ENCODE assay signal across 12 cellular contexts in the genomic region with DNA sequence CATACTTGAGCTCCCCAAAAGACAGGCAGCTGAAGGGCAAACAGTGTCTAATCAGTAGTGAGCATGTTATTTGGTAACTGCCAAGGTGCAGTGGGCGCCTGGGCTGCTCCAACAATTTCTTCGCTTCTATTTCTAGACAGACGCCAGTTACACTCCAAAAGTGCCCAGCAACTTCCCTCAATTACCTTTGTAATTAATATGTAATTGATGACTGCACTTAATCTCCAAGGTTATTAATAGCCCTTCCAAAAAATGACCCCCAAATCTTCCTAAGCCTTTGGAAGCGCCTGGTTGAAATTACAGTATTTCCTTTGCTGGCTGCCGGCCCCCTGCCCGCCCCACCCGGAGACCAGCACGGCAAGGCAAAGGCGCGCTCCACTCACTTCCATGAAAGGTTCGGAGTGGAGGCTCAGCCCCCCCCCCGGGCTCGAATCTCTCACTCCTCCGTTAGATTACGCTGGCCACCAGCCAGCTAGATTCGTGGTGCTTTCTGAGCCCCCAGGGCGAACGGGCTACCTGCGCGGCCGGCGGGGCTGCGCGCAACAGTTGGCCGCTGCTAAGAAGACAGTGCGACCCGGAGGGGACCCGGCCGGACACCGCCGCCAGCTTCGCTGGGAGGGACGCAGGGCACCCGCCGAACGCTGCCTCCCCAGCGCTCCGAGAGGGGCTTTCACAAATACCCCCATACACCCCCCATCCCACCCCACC. TPM values are rescaled to one million over a fixed set of nuclear protein-coding genes. Genes with fewer than 3 reads are reported as not detected.
DNase-seq lines count a peak whose midpoint lies in the region; ATAC-seq and TF ChIP-seq lines count a peak whose summit lies in the region.
"Had no signal": no experiment of that assay in that cellular context is flagged by ENCODE, and none has a peak within 500 bp of the region (broad histone marks: within the 10 kb centered on the region; RNA-seq: fewer than 3 reads in every experiment).

No MANE protein-coding gene starts in this region.

- H3K4me1 ChIP-seq in iPS-20b (ENCODE audit: insufficient read depth, low read length), result peaks cover 33% of the 10 kb centered on the region
- H3K4me1 ChIP-seq in gastrocnemius medialis, result peaks cover 0 to 11% of the 10 kb centered on the region in 2 donors
- H3K4me1 ChIP-seq: testis had no signal

- peak; percentile 69 for DNase-seq in H7
- DNase-seq in gastrocnemius medialis, result peak in 1 of 2 donors; percentile 9
- no peak for DNase-seq in immature natural killer cell
- DNase-seq in NCI-H1436 treated with DMSO at 0.1 percent for 48 hours (lab: John Stamatoyannopoulos, UW), result no peak
- DNase-seq in dedifferentiated amniotic fluid mesenchymal stem cell (ENCODE audit: extremely low spot score), result no peak
- DNase-seq: activated CD4-positive, alpha-beta T cell treated with anti-CD3 and anti-CD28 coated beads for 36 hours; DMS79; Karpas-422; testis had no signal

- no peaks in the 10 kb centered on the region for H3K9me3 ChIP-seq in iPS-20b (ENCODE audit: insufficient read depth, low read depth, low read length)
- H3K9me3 ChIP-seq in gastrocnemius medialis, result no peaks in the 10 kb centered on the region
- H3K9me3 ChIP-seq: testis had no signal

- in situ Hi-C loops in gastrocnemius medialis (cut with MboI; ENCODE audit: low sequenced_read_pairs in 4 of 4), result no loop called here

- H3K4me3 Mint-ChIP-seq in brain, result peak overlapping the region; percentile 87 to 94 (median 93)
- H3K4me3 Mint-ChIP-seq in immature natural killer cell, result no peak overlapping the region
- H3K4me3 Mint-ChIP-seq: activated CD4-positive, alpha-beta T cell treated with anti-CD3 and anti-CD28 coated beads for 36 hours had no signal

- TF ChIP-seq CTCF in brain (conservative IDR thresholded peaks at IDR 0.05), result no peak
- no peak for TF ChIP-seq CTCF in gastrocnemius medialis (IDR thresholded peaks at IDR 0.05 in 4 of 5, conservative IDR thresholded peaks at IDR 0.05 in 1 of 5)

- H3K36me3 Mint-ChIP-seq in brain (peaks cover 4% of the 10 kb centered on the region), immature natural killer cell (peaks cover 0 to 5% (median 0%) of the 10 kb centered on the region in 3 donors)

- intact Hi-C loops in gastrocnemius medialis (cut with DNase I; ENCODE audit: low total_unique reads), result loop anchor here (5.0 to 10.0 kb wide), 2 partner anchors 41 to 131 kb away; no protein-coding TSS in a partner anchor

- H3K9me3 Mint-ChIP-seq in brain (no peaks in the 10 kb centered on the region), immature natural killer cell (no peaks in the 10 kb centered on the region)

- H3K27me3 ChIP-seq in H7 (ENCODE audit: control insufficient read depth, insufficient read depth, low read length), result no peaks in the 10 kb centered on the region
- peaks cover 11% of the 10 kb centered on the region; the same call in 1 of the 2 replicates for H3K27me3 ChIP-seq in iPS-20b (ENCODE audit: insufficient read depth, low read length)
- no peaks in the 10 kb centered on the region for H3K27me3 ChIP-seq in gastrocnemius medialis
- H3K27me3 ChIP-seq: testis had no signal

- ATAC-seq in gastrocnemius medialis, result no peak
- ATAC-seq in HG03565 (IDR thresholded peaks at IDR 0.05; ENCODE audit: unreplicated experiment), result no peak
- ATAC-seq: activated CD4-positive, alpha-beta T cell treated with anti-CD3 and anti-CD28 coated beads for 36 hours had no signal

- H3K27ac ChIP-seq in iPS-20b (ENCODE audit: low read length), result no peak overlapping the region
- H3K27ac ChIP-seq in gastrocnemius medialis, result peak overlapping the region in 3 of 4 donors; percentile 80 to 86 (median 85)
- H3K27ac ChIP-seq: testis had no signal

- H3K4me3 ChIP-seq in H7 (ENCODE audit: insufficient read depth, low read depth, low read length) (peak overlapping the region; percentile 94), iPS-20b (ENCODE audit: low read length) (peak overlapping the region; percentile 93), gastrocnemius medialis (peak overlapping the region; percentile 59 to 79 (median 72))

- H3K27ac Mint-ChIP-seq in brain (peak overlapping the region in 4 of 5 experiments; percentile 81 to 89 (median 84)), immature natural killer cell (no peak overlapping the region)
- H3K27ac Mint-ChIP-seq: activated CD4-positive, alpha-beta T cell treated with anti-CD3 and anti-CD28 coated beads for 36 hours had no signal

- H3K4me1 Mint-ChIP-seq in brain (peaks cover 67% of the 10 kb centered on the region), immature natural killer cell (no peaks in the 10 kb centered on the region)

- no peak for TF ChIP-seq POLR2A in gastrocnemius medialis (IDR thresholded peaks at IDR 0.05)

- H3K27me3 Mint-ChIP-seq in brain (peaks cover 13% of the 10 kb centered on the region), immature natural killer cell (ENCODE audit: low read depth in 3 of 3) (peaks cover 4 to 17% (median 6%) of the 10 kb centered on the region in 3 donors)

- peak overlapping the region; percentile 83; the same call in 1 of the 2 replicates for H3K9ac ChIP-seq in iPS-20b (ENCODE audit: low read depth, low read length)

- H3K36me3 ChIP-seq in H7 (replicated peaks; ENCODE audit: control insufficient read depth, insufficient read depth, low read length) (peaks cover 25% of the 10 kb centered on the region), iPS-20b (ENCODE audit: insufficient read depth, low read depth, low read length) (peaks cover 45% of the 10 kb centered on the region), gastrocnemius medialis (no peaks in the 10 kb centered on the region)

RNA-seq across cellular contexts. Expression of gene GPC4, which starts 1.9 kb away (rescaled TPM):
- 96.5 and 109 TPM in 2 replicates for total RNA-seq in H7 (2014; rRNA removed; shearing (Covaris generic))
- 3.7 TPM for polyA plus RNA-seq in brain (ENCODE audit: insufficient read depth, low read depth, low replicate concordance)
- total RNA-seq in gastrocnemius medialis, result 10 to 100 TPM in 2 of 4 donors, 1 to 10 TPM in 2; 3.1 to 14.9 (median 9.6) TPM
- polyA plus RNA-seq in immature natural killer cell, result not detected
- total RNA-seq: activated CD4-positive, alpha-beta T cell treated with anti-CD3 and anti-CD28 coated beads for 36 hours had no signal

Comparison
In these comparisons a context has a peak if more than half of its experiments do, and no peak if none do; other contexts are left out.
1. H3K27ac Mint-ChIP-seq: peak in brain (4 of 5); none in immature natural killer cell (0 of 6).
2. H3K4me3 Mint-ChIP-seq: peak in brain (5 of 5); none in immature natural killer cell (0 of 5).
3. Peak in every context shown above with its lines, with median percentiles within 50 percentile points of each other: H3K4me3 ChIP-seq.